Comparison of ENCODE assay signal across 25 cellular contexts in genomic region chr3:126077754-126078153, GRCh38. TPM values are rescaled to one million over a fixed set of nuclear protein-coding genes. Genes with fewer than 3 reads are reported as not detected.
A peak's percentile ranks its signal among the peaks of the same experiment; 100 is the strongest.
DNase-seq lines count a peak whose midpoint lies in the region; ATAC-seq, FAIRE-seq and TF ChIP-seq lines count a peak whose summit lies in the region.
"Had no signal": no experiment of that assay in that cellular context is flagged by ENCODE, and none has a peak within 500 bp of the region (broad histone marks: within the 10 kb centered on the region; RNA-seq: fewer than 3 reads in every experiment).

No MANE protein-coding gene starts in this region.

- H3K4me1 Mint-ChIP-seq in endodermal cell = peaks cover 3% of the 10 kb centered on the region
- H3K4me1 Mint-ChIP-seq in neural crest cell = peaks cover 5% of the 10 kb centered on the region
- peaks cover 11% of the 10 kb centered on the region for H3K4me1 Mint-ChIP-seq in T-helper 17 cell
- H3K4me1 Mint-ChIP-seq: B cell, GM23338 had no signal

- H3K27me3 Mint-ChIP-seq in endodermal cell (ENCODE audit: insufficient read depth) (no peaks in the 10 kb centered on the region), neural crest cell (ENCODE audit: low read depth) (no peaks in the 10 kb centered on the region), T-helper 17 cell (no peaks in the 10 kb centered on the region)
- H3K27me3 Mint-ChIP-seq: B cell; CD4-positive, CD25-positive, alpha-beta regulatory T cell had no signal

- TF ChIP-seq CTCF in endodermal cell (conservative IDR thresholded peaks at IDR 0.05) = no peak
- TF ChIP-seq CTCF in neural crest cell (conservative IDR thresholded peaks at IDR 0.05) = no peak
- TF ChIP-seq CTCF in upper lobe of right lung (IDR thresholded peaks at IDR 0.05) = no peak

- peaks cover 5% of the 10 kb centered on the region for H3K36me3 ChIP-seq in endodermal cell (ENCODE audit: control insufficient read depth, insufficient read depth, low read length)
- no peaks in the 10 kb centered on the region for H3K36me3 ChIP-seq in upper lobe of right lung
- H3K36me3 ChIP-seq: HAP-1 had no signal

- 94 to 100% methylated on average over 1 to 11 of the region's 11 CpGs for WGBS in endodermal cell (ENCODE audit: insufficient coverage in 1 of 2, insufficient read length in 1 of 2), 2 experiments

- no peak overlapping the region for H3K9ac ChIP-seq in endodermal cell (ENCODE audit: extremely low read depth, low read length, poor library complexity, severe bottlenecking)
- H3K9ac ChIP-seq: BLaER1 had no signal

- peaks cover 27% of the 10 kb centered on the region for H3K9me3 Mint-ChIP-seq in endodermal cell
- peaks cover 10% of the 10 kb centered on the region for H3K9me3 Mint-ChIP-seq in neural crest cell
- H3K9me3 Mint-ChIP-seq: GM23338 had no signal

- H3K4me3 Mint-ChIP-seq in endodermal cell (no peak overlapping the region), neural crest cell (no peak overlapping the region), T-helper 17 cell (no peak overlapping the region)
- H3K4me3 Mint-ChIP-seq: B cell; CD8-positive, alpha-beta T cell; GM23338; HFFc6 had no signal

- peaks cover 23% of the 10 kb centered on the region for H3K36me3 Mint-ChIP-seq in endodermal cell (ENCODE audit: low read depth)
- peaks cover 33% of the 10 kb centered on the region for H3K36me3 Mint-ChIP-seq in neural crest cell (ENCODE audit: low read depth)
- no peaks in the 10 kb centered on the region for H3K36me3 Mint-ChIP-seq in T-helper 17 cell (ENCODE audit: low read depth)

- TF ChIP-seq POLR2A in GM12892 (IDR thresholded peaks at IDR 0.05; ENCODE audit: low read depth, low read length) = no peak

- H3K9me3 ChIP-seq in endodermal cell (ENCODE audit: control insufficient read depth, low read length) (peaks cover 41% of the 10 kb centered on the region), upper lobe of right lung (no peaks in the 10 kb centered on the region), T-helper 17 cell (ENCODE audit: control insufficient read depth, low read length, poor library complexity, severe bottlenecking) (no peaks in the 10 kb centered on the region)
- H3K9me3 ChIP-seq: Caco-2 had no signal

- FAIRE-seq in GM12892 (lab: Jason Lieb, UNC) = no peak
- FAIRE-seq: A204.1, D721Med, GM12891, GM19239 had no signal

- H3K4me1 ChIP-seq in endodermal cell (ENCODE audit: control insufficient read depth, insufficient read depth, low read length) (no peaks in the 10 kb centered on the region), upper lobe of right lung (no peaks in the 10 kb centered on the region)
- H3K4me1 ChIP-seq: Caco-2 had no signal

- H3K27me3 ChIP-seq in endodermal cell (ENCODE audit: control insufficient read depth, insufficient read depth, low read length, poor library complexity, severe bottlenecking) (no peaks in the 10 kb centered on the region), upper lobe of right lung (no peaks in the 10 kb centered on the region)
- H3K27me3 ChIP-seq: BLaER1 had no signal

- no peak overlapping the region for H3K4me3 ChIP-seq in endodermal cell (ENCODE audit: low read length)
- no peak overlapping the region for H3K4me3 ChIP-seq in upper lobe of right lung
- H3K4me3 ChIP-seq: BLaER1, GM23338, HAP-1 had no signal

- H3K27ac Mint-ChIP-seq in endodermal cell (no peak overlapping the region), neural crest cell (ENCODE audit: unreplicated experiment) (peak overlapping the region; percentile 91), T-helper 17 cell (no peak overlapping the region)
- H3K27ac Mint-ChIP-seq: B cell; CD8-positive, alpha-beta T cell; GM23338; HFFc6 had no signal

- DNase-seq in D341Med (ENCODE audit: low spot score) (peak; percentile 6), endodermal cell (peak; percentile 29), neural crest cell (ENCODE audit: low read depth, low spot score) (no peak), upper lobe of right lung (no peak), GM12892 (ENCODE audit: insufficient read length) (no peak), T-helper 17 cell (no peak)
- DNase-seq: Caco-2; CD4-positive, CD25-positive, alpha-beta regulatory T cell; CD8-positive, alpha-beta T cell; DMS 273 treated with DMSO at 0.1 percent for 48 hours; DMS79; EL; GDM1; HFFc6 had no signal

- ATAC-seq in upper lobe of right lung = peak; percentile 12
- no peak for ATAC-seq in HG03342 (IDR thresholded peaks at IDR 0.05; ENCODE audit: unreplicated experiment)
- ATAC-seq in T-helper 17 cell = no peak
- ATAC-seq: CD8-positive, alpha-beta T cell; GM23338 had no signal

- H3K27ac ChIP-seq in endodermal cell (ENCODE audit: low read depth, low read length) (no peak overlapping the region), upper lobe of right lung (no peak overlapping the region)
- H3K27ac ChIP-seq: 22Rv1, BLaER1, C4-2B had no signal

- intact Hi-C loops in upper lobe of right lung (cut with DNase I) = no loop called here

RNA-seq across cellular contexts. Expression of gene SLC41A3, which starts 6.2 kb away (rescaled TPM):
- 10 to 100 TPM; 46.8 to 50.4 TPM for total RNA-seq in endodermal cell
- 48.2 TPM for polyA plus RNA-seq in endodermal cell (2013, experiment 1 of 2)
- 42.7 TPM for polyA plus RNA-seq in endodermal cell (2013, experiment 2 of 2)
- 58.1 and 58.8 TPM in 2 replicates for total RNA-seq in neural crest cell
- total RNA-seq in upper lobe of right lung = 30.8 TPM
- 15.4 TPM for polyA plus RNA-seq in GM12892 (2012; ENCODE audit: missing spikeins)
- 10 to 100 TPM; 34.3 to 34.7 TPM for total RNA-seq in T-helper 17 cell

Comparison
In these comparisons a context has a peak if more than half of its experiments do, and no peak if none do; other contexts are left out.
1. DNase-seq: peak in D341Med (single experiment) and endodermal cell (single experiment); none in neural crest cell (single experiment), upper lobe of right lung (single experiment), GM12892 (single experiment) and T-helper 17 cell (0 of 3).